ENCODE assay signal across 28 cellular contexts in genomic region chr4:109972786-109973528, GRCh38.
DNase-seq lines count a peak whose midpoint lies in the region; ATAC-seq, FAIRE-seq and TF ChIP-seq lines count a peak whose summit lies in the region.
"Had no signal": no experiment of that assay in that cellular context is flagged by ENCODE, and none has a peak within 500 bp of the region (broad histone marks: within the 10 kb centered on the region; RNA-seq: fewer than 3 reads in every experiment).

No MANE protein-coding gene starts in this region.

- no peak overlapping the region for H3K27ac Mint-ChIP-seq in MCF 10A (ENCODE audit: low read depth, unreplicated experiment)
- H3K27ac Mint-ChIP-seq: activated CD4-positive, alpha-beta T cell treated with anti-CD3 and anti-CD28 coated beads, Interleukin-2, amount 10 ng/mL, durations not matched to agents 7 days and 5 days; activated naive CD8-positive, alpha-beta T cell treated with anti-CD3 and anti-CD28 coated beads, Interleukin-2, amount 50 U/mL, for 24 hours; CD4-positive, alpha-beta T cell; T-helper 2 cell treated with Interferon-gamma antibody and Interleukin-4, amounts not matched to agents 5 μg/mL and 100 μg/mL, for 36 hours had no signal

- H4K20me1 ChIP-seq in mammary epithelial cell (ENCODE audit: insufficient read depth, low read length) (no peaks in the 10 kb centered on the region), K562 (replicated peaks; ENCODE audit: control insufficient read depth, insufficient read depth, low read length) (no peaks in the 10 kb centered on the region), keratinocyte (ENCODE audit: control insufficient read depth, extremely low read depth, insufficient read depth, low read length) (no peaks in the 10 kb centered on the region)

- intact Hi-C loops in mammary epithelial cell (cut with micrococcal nuclease) (loop anchor here (10.0 kb wide), 1 partner anchor 428 kb away; no protein-coding TSS in a partner anchor), MCF 10A (cut with micrococcal nuclease) (no loop called here), K562 (cut with micrococcal nuclease) (loop anchor here (10.0 kb wide), 1 partner anchor 268 kb away; the partner anchor contains the start of gene CASP6), transverse colon (cut with DNase I; ENCODE audit: low total_unique reads) (loop anchor here (10.0 kb wide), 1 partner anchor 548 kb away; no protein-coding TSS in a partner anchor)

- H3K4me2 ChIP-seq in mammary epithelial cell (ENCODE audit: insufficient read depth, low read depth, low read length) (no peak overlapping the region), K562 (ENCODE audit: insufficient read depth, low read length) (no peak overlapping the region), keratinocyte (ENCODE audit: control insufficient read depth, extremely low read depth, insufficient read depth, low read depth, low read length) (no peak overlapping the region)
- H3K4me2 ChIP-seq: PC-9 had no signal

- TF ChIP-seq EP300 in K562 (IDR thresholded peaks at IDR 0.05; ENCODE audit: low read length) (no peak), transverse colon (IDR thresholded peaks at IDR 0.05; ENCODE audit: low read depth) (no peak)

- no peaks in the 10 kb centered on the region for H3K9me1 ChIP-seq in K562 (ENCODE audit: control insufficient read depth, insufficient read depth, low read length)
- H3K9me1 ChIP-seq in keratinocyte (ENCODE audit: control insufficient read depth, extremely low read depth, insufficient read depth, low read length), result no peaks in the 10 kb centered on the region

- H3K36me3 Mint-ChIP-seq in MCF 10A (ENCODE audit: insufficient read depth, unreplicated experiment), result no peaks in the 10 kb centered on the region

- TF ChIP-seq POLR2A in K562 (conservative IDR thresholded peaks at IDR 0.05), result no peak
- TF ChIP-seq POLR2A in transverse colon (IDR thresholded peaks at IDR 0.05), result no peak

- H3K27ac ChIP-seq in mammary epithelial cell (ENCODE audit: insufficient read depth, low read depth, low read length) (no peak overlapping the region), K562 (ENCODE audit: extremely low read depth, low read depth, low read length) (no peak overlapping the region), keratinocyte (ENCODE audit: control insufficient read depth, insufficient read depth, low read length) (no peak overlapping the region), transverse colon (peak overlapping the region; percentile 59 to 68 (median 64))
- H3K27ac ChIP-seq: PC-9, VCaP had no signal

- CTCF ChIA-PET in mammary epithelial cell (lab: Charles Lee; ENCODE audit: low non-redundant PET) (no interaction called here), MCF 10A (lab: Yijun Ruan, JAX) (no interaction called here), K562 (lab: Yijun Ruan, JAX; ENCODE audit: low intra/inter-chr PET ratio) (no interaction called here)

- H3K9me3 ChIP-seq in mammary epithelial cell (replicated peaks; ENCODE audit: insufficient read depth, low read length) (no peaks in the 10 kb centered on the region), K562 (replicated peaks; ENCODE audit: control insufficient read depth, insufficient read depth, low read depth, low read length) (no peaks in the 10 kb centered on the region), keratinocyte (ENCODE audit: control insufficient read depth, low read depth, low read length) (no peaks in the 10 kb centered on the region), transverse colon (no peaks in the 10 kb centered on the region)
- H3K9me3 ChIP-seq: HAP-1 had no signal

- H3K27me3 Mint-ChIP-seq in MCF 10A (ENCODE audit: insufficient read depth, unreplicated experiment), result no peaks in the 10 kb centered on the region
- H3K27me3 Mint-ChIP-seq: stimulated activated naive CD8-positive, alpha-beta T cell treated with anti-CD3 and anti-CD28 coated beads, Interleukin-15, amount 100 ng/mL, for 72 hours had no signal

- WGBS in mammary epithelial cell (ENCODE audit: low coverage, missing lambda C conversion rate), result 92% methylated on average over 4 of the region's 5 CpGs
- WGBS in K562 (ENCODE audit: insufficient coverage, low coverage, missing lambda C conversion rate), result 1% methylated on average over 5 of the region's 5 CpGs
- WGBS in transverse colon (ENCODE audit: low coverage in 1 of 2), 2 donors, result 30 to 39% methylated on average over 5 of the region's 5 CpGs

- no peak for FAIRE-seq in K562 (lab: Jason Lieb, UNC)
- no peak for FAIRE-seq in keratinocyte (lab: Jason Lieb, UNC)
- FAIRE-seq: GM12892, HTR-8/SVneo had no signal

- POLR2A ChIA-PET in MCF 10A (lab: Yijun Ruan, JAX) (interaction anchor here (0.6 kb wide), 1 partner anchor 559 kb away, joined by 4 read pairs; no protein-coding TSS in a partner anchor), K562 (lab: Yijun Ruan, JAX) (no interaction called here)

- in situ Hi-C loops in mammary epithelial cell (cut with MboI; ENCODE audit: low sequenced_read_pairs in 2 of 2), result loop anchor here (10.0 to 25.0 kb wide), 4 partner anchors 158 to 548 kb away; partner anchors contain the start of genes CASP6 (in 1 of the 2) and GAR1 (in 1 of the 2)
- in situ Hi-C loops in K562 (cut with MboI), result no loop called here
- in situ Hi-C loops in transverse colon (cut with MboI; ENCODE audit: low pct_ligation_motif_present in 1 of 4, low pct_unique_long_range_greater_than_20kb in 1 of 4, low sequenced_read_pairs in 3 of 4), result loop anchor here (10.0 to 25.0 kb wide), 2 partner anchors 548 to 561 kb away; no protein-coding TSS in a partner anchor

- BruUV-seq in mammary epithelial cell (replicated peaks; lab: Mats Ljungman, UMichigan) (no TSS peak), MCF 10A (replicated peaks; lab: Mats Ljungman, UMichigan) (no TSS peak), K562 (replicated peaks; lab: Mats Ljungman, UMichigan) (no TSS peak)

- TF ChIP-seq CTCF in mammary epithelial cell (conservative IDR thresholded peaks at IDR 0.05 in 1 of 2, IDR thresholded peaks at IDR 0.05 in 1 of 2; ENCODE audit: extremely low read depth in 1 of 2, insufficient read depth in 1 of 2, low read depth in 1 of 2, low read length in 2 of 2) (no peak), MCF 10A (IDR thresholded peaks at IDR 0.05; ENCODE audit: unreplicated experiment) (no peak), K562 (IDR thresholded peaks at IDR 0.05 in 2 of 3, conservative IDR thresholded peaks at IDR 0.05 in 1 of 3; ENCODE audit: insufficient read depth in 2 of 3, low read depth in 1 of 3, low read length in 3 of 3) (no peak), keratinocyte (optimal IDR thresholded peaks at IDR 0.05 in 1 of 3, IDR thresholded peaks at IDR 0.05 in 1 of 3, conservative IDR thresholded peaks at IDR 0.05 in 1 of 3; ENCODE audit: extremely low read depth in 1 of 3, insufficient read depth in 2 of 3, low read length in 3 of 3) (no peak), transverse colon (IDR thresholded peaks at IDR 0.05) (no peak), omental fat pad (IDR thresholded peaks at IDR 0.05) (no peak)

- H3K27me3 ChIP-seq in mammary epithelial cell (ENCODE audit: insufficient read depth, low read length), result no peaks in the 10 kb centered on the region
- H3K27me3 ChIP-seq in K562 (ENCODE audit: control insufficient read depth in 2 of 2, insufficient read depth in 2 of 2, low read length in 2 of 2), result no peaks in the 10 kb centered on the region; a peak in 1 of 5 replicates
- H3K27me3 ChIP-seq in keratinocyte (ENCODE audit: control insufficient read depth, extremely low read depth, insufficient read depth, low read length), result no peaks in the 10 kb centered on the region
- no peaks in the 10 kb centered on the region for H3K27me3 ChIP-seq in transverse colon

- ATAC-seq in K562 (peak; percentile 43), omental fat pad (ENCODE audit: low FRiP score) (no peak)
- ATAC-seq: activated naive CD8-positive, alpha-beta T cell treated with anti-CD3 and anti-CD28 coated beads, Interleukin-2, amount 50 U/mL, for 24 hours; Right ventricle myocardium inferior; stimulated activated naive CD8-positive, alpha-beta T cell treated with anti-CD3 and anti-CD28 coated beads, Interleukin-15, amount 100 ng/mL, for 72 hours had no signal

- no peaks in the 10 kb centered on the region for H3K36me3 ChIP-seq in mammary epithelial cell (ENCODE audit: insufficient read depth, low read length)
- no peaks in the 10 kb centered on the region for H3K36me3 ChIP-seq in K562 (ENCODE audit: control insufficient read depth, insufficient read depth, low read length)
- H3K36me3 ChIP-seq in keratinocyte (ENCODE audit: control insufficient read depth in 2 of 2, extremely low read depth in 1 of 2, insufficient read depth in 2 of 2, low read length in 2 of 2), result no peaks in the 10 kb centered on the region
- no peaks in the 10 kb centered on the region for H3K36me3 ChIP-seq in transverse colon
- H3K36me3 ChIP-seq: HAP-1 had no signal

- no peak overlapping the region for H3K4me3 Mint-ChIP-seq in MCF 10A (ENCODE audit: unreplicated experiment)
- H3K4me3 Mint-ChIP-seq: activated CD4-positive, alpha-beta T cell treated with anti-CD3 and anti-CD28 coated beads, Interleukin-2, amount 10 ng/mL, durations not matched to agents 7 days and 5 days; activated naive CD8-positive, alpha-beta T cell treated with anti-CD3 and anti-CD28 coated beads, Interleukin-2, amount 50 U/mL, for 24 hours; CD4-positive, alpha-beta T cell; central memory CD8-positive, alpha-beta T cell; stimulated activated naive CD8-positive, alpha-beta T cell treated with anti-CD3 and anti-CD28 coated beads, Interleukin-15, amount 100 ng/mL, for 72 hours; T-helper 2 cell treated with Interferon-gamma antibody and Interleukin-4, amounts not matched to agents 5 μg/mL and 100 μg/mL, for 36 hours had no signal

- H3K9ac ChIP-seq in mammary epithelial cell (ENCODE audit: insufficient read depth, low read length), result no peak overlapping the region
- no peak overlapping the region for H3K9ac ChIP-seq in K562 (ENCODE audit: insufficient read depth in 1 of 2, low read depth in 2 of 2, low read length in 2 of 2)
- H3K9ac ChIP-seq in keratinocyte (ENCODE audit: control insufficient read depth, extremely low read depth, insufficient read depth, low read length), result no peak overlapping the region

- H2AFZ ChIP-seq in mammary epithelial cell (ENCODE audit: low read depth, low read length), result peak overlapping the region; percentile 37
- no peak overlapping the region for H2AFZ ChIP-seq in K562 (ENCODE audit: low read depth, low read length)
- H2AFZ ChIP-seq in keratinocyte (ENCODE audit: control insufficient read depth, low read length), result peak overlapping the region; percentile 74
- H2AFZ ChIP-seq: PC-9 had no signal

- no peak overlapping the region for H3K4me3 ChIP-seq in mammary epithelial cell (replicated peaks in 1 of 3; ENCODE audit: insufficient read depth in 1 of 3, low read depth in 2 of 3, low read length in 3 of 3)
- no peak overlapping the region for H3K4me3 ChIP-seq in K562
- H3K4me3 ChIP-seq in keratinocyte (ENCODE audit: control insufficient read depth in 2 of 3, extremely low read depth in 1 of 3, insufficient read depth in 2 of 3, low read depth in 1 of 3, low read length in 3 of 3), result no peak overlapping the region
- H3K4me3 ChIP-seq in transverse colon, result no peak overlapping the region
- H3K4me3 ChIP-seq: HAP-1, lung, PC-9 had no signal

- no peaks in the 10 kb centered on the region for H3K4me1 Mint-ChIP-seq in MCF 10A (ENCODE audit: insufficient read depth, unreplicated experiment)

- dilution Hi-C loops in mammary epithelial cell (cut with HindIII; ENCODE audit: low sequenced_read_pairs), result no loop called here
- dilution Hi-C loops in keratinocyte (cut with MboI; ENCODE audit: extremely low pct_ligation_motif_present, low sequenced_read_pairs), result no loop called here

- H3K9me3 Mint-ChIP-seq in MCF 10A (ENCODE audit: unreplicated experiment), result no peaks in the 10 kb centered on the region
- H3K9me3 Mint-ChIP-seq: activated CD4-positive, alpha-beta T cell treated with anti-CD3 and anti-CD28 coated beads, Interleukin-2, amount 10 ng/mL, durations not matched to agents 7 days and 5 days; activated naive CD8-positive, alpha-beta T cell treated with anti-CD3 and anti-CD28 coated beads, Interleukin-2, amount 50 U/mL, for 24 hours; CD4-positive, alpha-beta T cell; central memory CD8-positive, alpha-beta T cell; stimulated activated naive CD8-positive, alpha-beta T cell treated with anti-CD3 and anti-CD28 coated beads, Interleukin-15, amount 100 ng/mL, for 72 hours; T-helper 2 cell treated with Interferon-gamma antibody and Interleukin-4, amounts not matched to agents 5 μg/mL and 100 μg/mL, for 36 hours had no signal

- H3K4me1 ChIP-seq in mammary epithelial cell (ENCODE audit: insufficient read depth, low read length), result peaks cover 12% of the 10 kb centered on the region
- no peaks in the 10 kb centered on the region; a peak in 2 of 5 replicates for H3K4me1 ChIP-seq in K562 (replicated peaks in 1 of 2; ENCODE audit: control insufficient read depth in 2 of 2, insufficient read depth in 2 of 2, low read length in 2 of 2)
- H3K4me1 ChIP-seq in keratinocyte (ENCODE audit: control insufficient read depth, extremely low read depth, insufficient read depth, low read length), result peaks cover 9% of the 10 kb centered on the region
- peaks cover 0 to 26% (median 8%) of the 10 kb centered on the region in 4 donors for H3K4me1 ChIP-seq in transverse colon

- no peak for DNase-seq in mammary epithelial cell
- no peak for DNase-seq in MCF 10A (ENCODE audit: unreplicated experiment)
- DNase-seq in K562 (ENCODE audit: extremely low read depth in 1 of 4, low spot score in 3 of 4), result peak in 1 of 4 experiments; percentile 10
- no peak for DNase-seq in keratinocyte (ENCODE audit: low read depth, low spot score)
- DNase-seq in transverse colon, result peak; percentile 20
- no peak for DNase-seq in foreskin melanocyte
- no peak for DNase-seq in NCI-H128 (lab: John Stamatoyannopoulos, UW; ENCODE audit: unreplicated experiment)
- DNase-seq in omental fat pad (ENCODE audit: low spot score), result no peak
- DNase-seq: 8988T; activated CD4-positive, alpha-beta T cell treated with anti-CD3 and anti-CD28 coated beads, Interleukin-2, amount 10 ng/mL, durations not matched to agents 7 days and 5 days; activated naive CD8-positive, alpha-beta T cell treated with anti-CD3 and anti-CD28 coated beads, Interleukin-2, amount 50 U/mL, for 24 hours; activated T-cell treated with anti-CD3 and anti-CD28 coated beads, Interleukin-2, amount 50 U/mL, for 48 hours; CD4-positive, alpha-beta T cell; Karpas-422; NCI-H1694 treated with DMSO at 0.1 percent for 48 hours; NCI-H510A; nucleus accumbens; PC-9; stimulated activated CD8-positive, alpha-beta memory T cell treated with anti-CD3 and anti-CD28 coated beads, Interleukin-4, amount 100 ng/mL, for 48 hours; stimulated activated naive CD8-positive, alpha-beta T cell treated with anti-CD3 and anti-CD28 coated beads, Interleukin-15, amount 100 ng/mL, for 72 hours had no signal

- H3K79me2 ChIP-seq in mammary epithelial cell (ENCODE audit: insufficient read depth, low read length), result no peaks in the 10 kb centered on the region
- H3K79me2 ChIP-seq in K562 (ENCODE audit: control insufficient read depth, insufficient read depth, low read length), result no peaks in the 10 kb centered on the region
- no peaks in the 10 kb centered on the region for H3K79me2 ChIP-seq in keratinocyte (ENCODE audit: control insufficient read depth, insufficient read depth, low read length)

- TF ChIP-seq RAD21 in K562 (CRISPR knock-in tag; conservative IDR thresholded peaks at IDR 0.05 in 1 of 2, IDR thresholded peaks at IDR 0.05 in 1 of 2), result no peak

Comparison
In these comparisons a context has a peak if more than half of its experiments do, and no peak if none do; other contexts are left out.
1. H3K27ac ChIP-seq: peak in transverse colon (4 of 4); none in mammary epithelial cell (single experiment), K562 (single experiment) and keratinocyte (single experiment).